Comparison of ENCODE assay signal across 13 cellular contexts in genomic region chr1:167438171-167439138, GRCh38.
DNase-seq lines count a peak whose midpoint lies in the region; ATAC-seq and TF ChIP-seq lines count a peak whose summit lies in the region.
"Had no signal": no experiment of that assay in that cellular context is flagged by ENCODE, and none has a peak within 500 bp of the region (broad histone marks: within the 10 kb centered on the region; RNA-seq: fewer than 3 reads in every experiment).

No MANE protein-coding gene starts in this region.

- peak overlapping the region; percentile 86 for H3K4me2 ChIP-seq in DOHH2 (ENCODE audit: low read length)

- H3K27ac Mint-ChIP-seq in central memory CD8-positive, alpha-beta T cell (ENCODE audit: low read depth): peak overlapping the region; percentile 92
- no peak overlapping the region for H3K27ac Mint-ChIP-seq in nephron

- H3K36me3 ChIP-seq in DOHH2 (ENCODE audit: control insufficient read depth, low read length): no peaks in the 10 kb centered on the region; the same call in 1 of the 2 replicates
- H3K36me3 ChIP-seq: transverse colon, WERI-Rb-1 had no signal

- peaks cover 69% of the 10 kb centered on the region for H3K4me1 Mint-ChIP-seq in central memory CD8-positive, alpha-beta T cell
- H3K4me1 Mint-ChIP-seq in nephron: no peaks in the 10 kb centered on the region

- H3K9me2 ChIP-seq in DOHH2 (replicated peaks; ENCODE audit: control insufficient read depth, low read length): no peaks in the 10 kb centered on the region

- peak; percentile 47 for ATAC-seq in central memory CD8-positive, alpha-beta T cell (replicated peaks; ENCODE audit: extremely low read depth, poor library complexity, severe bottlenecking)
- ATAC-seq in GM19467 (IDR thresholded peaks at IDR 0.05; ENCODE audit: unreplicated experiment): no peak

- H3K4me1 ChIP-seq in DOHH2 (ENCODE audit: control insufficient read depth, low read length): peaks cover 32% of the 10 kb centered on the region

- peaks cover 42% of the 10 kb centered on the region for H3K36me3 Mint-ChIP-seq in central memory CD8-positive, alpha-beta T cell (ENCODE audit: insufficient read depth)
- no peaks in the 10 kb centered on the region for H3K36me3 Mint-ChIP-seq in nephron (ENCODE audit: low read depth)

- H3K79me2 ChIP-seq in DOHH2 (ENCODE audit: control insufficient read depth, low read length): peaks cover 5% of the 10 kb centered on the region; the same call in 1 of the 2 replicates

- peak overlapping the region; percentile 66 for H3K4me3 Mint-ChIP-seq in central memory CD8-positive, alpha-beta T cell
- peak overlapping the region; percentile 51 to 78 (median 72) for H3K4me3 Mint-ChIP-seq in nephron

- H3K27me3 ChIP-seq in DOHH2 (ENCODE audit: control insufficient read depth, low read length): no peaks in the 10 kb centered on the region

- H3K4me3 ChIP-seq in DOHH2 (ENCODE audit: low read length): peak overlapping the region; percentile 75

- DNase-seq in NCI-H69 (lab: John Stamatoyannopoulos, UW) (peak; percentile 32), HuH-7.5 (ENCODE audit: low spot score) (no peak), NCI-H510A (lab: John Stamatoyannopoulos, UW) (no peak), DMS 273 treated with DMSO at 0.1 percent for 48 hours (lab: John Stamatoyannopoulos, UW) (no peak)
- DNase-seq in central memory CD8-positive, alpha-beta T cell (ENCODE audit: low spot score in 2 of 2): no peak
- DNase-seq: GF-D8; KBM-7; NK-92 treated with Interleukin-12 subunit alpha and Interleukin-12 subunit beta, amount 100 ng/mL, for 24 hours; transverse colon had no signal

- H3K27me3 Mint-ChIP-seq in central memory CD8-positive, alpha-beta T cell: no peaks in the 10 kb centered on the region
- peaks cover 55% of the 10 kb centered on the region for H3K27me3 Mint-ChIP-seq in nephron (ENCODE audit: low read depth)

- H3K9me3 ChIP-seq in DOHH2 (ENCODE audit: control insufficient read depth, insufficient read depth, low read length): no peaks in the 10 kb centered on the region
- H3K9me3 ChIP-seq: transverse colon had no signal

- H3K27ac ChIP-seq in DOHH2 (ENCODE audit: low read depth, low read length): no peak overlapping the region
- H3K27ac ChIP-seq: transverse colon, WERI-Rb-1 had no signal

- H3K9me3 Mint-ChIP-seq in central memory CD8-positive, alpha-beta T cell: no peaks in the 10 kb centered on the region
- peaks cover 4% of the 10 kb centered on the region for H3K9me3 Mint-ChIP-seq in nephron

- TF ChIP-seq CTCF in DOHH2 (IDR thresholded peaks at IDR 0.05; ENCODE audit: low read depth, low read length, poor library complexity, severe bottlenecking): no peak
- TF ChIP-seq CTCF in nephron (IDR thresholded peaks at IDR 0.05; ENCODE audit: unreplicated experiment in 3 of 3): no peak

- no peaks in the 10 kb centered on the region for H4K20me1 ChIP-seq in DOHH2 (ENCODE audit: control insufficient read depth, insufficient read depth, low read depth, low read length)

- 0 out of 2 replicates have a peak, but pooled peaks cover 3% of the 10 kb centered on the region for H3F3A ChIP-seq in DOHH2 (ENCODE audit: control insufficient read depth, insufficient read depth)
